ENCODE assay signal across 23 cellular contexts in the genomic region with DNA sequence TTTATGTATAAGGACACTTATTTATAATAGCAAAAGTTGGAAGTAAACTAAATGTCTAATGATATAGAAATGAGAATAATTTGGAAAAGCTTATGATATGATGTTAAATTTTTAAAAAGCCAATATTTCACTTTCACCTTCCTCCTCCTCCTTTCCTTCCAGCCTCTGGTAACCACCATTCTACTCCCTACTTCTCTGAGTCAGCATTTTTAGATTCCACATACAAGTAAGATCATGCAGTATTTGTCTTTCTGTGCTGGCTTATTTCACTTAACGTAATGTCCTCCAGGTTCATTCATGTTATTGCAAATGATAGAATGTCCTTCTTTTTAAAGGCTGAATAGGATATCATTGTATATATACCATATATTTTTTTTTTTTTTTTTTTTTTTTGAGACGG.
"Had no signal": no experiment of that assay in that cellular context is flagged by ENCODE, and none has a peak within 500 bp of the region (broad histone marks: within the 10 kb centered on the region; RNA-seq: fewer than 3 reads in every experiment).

No MANE protein-coding gene starts in this region.

- H3K27me3 ChIP-seq: Peyer's patch had no signal

- H3K27ac Mint-ChIP-seq: IgD-negative memory B cell had no signal

- H3K36me3 ChIP-seq: Peyer's patch, SJSA1 had no signal

- DNase-seq: KBM-7, MV-4-11, NCI-H1048, NCI-H1105, NCI-H1417, NCI-H1436 treated with DMSO at 0.1 percent for 48 hours, NCI-H1694, NCI-H187 treated with DMSO at 0.1 percent for 48 hours, NCI-H2029 treated with DMSO at 0.1 percent for 48 hours, NCI-H2171, NCI-H226, NCI-H446, NCI-H510A, NCI-H524 treated with DMSO at 0.1 percent for 48 hours, NCI-H69, NCI-H774, PC-9, Peyer's patch, SHP77 treated with DMSO at 0.1 percent for 48 hours had no signal

- H3K4me3 Mint-ChIP-seq: IgD-negative memory B cell had no signal

- H3K9me3 ChIP-seq: Peyer's patch, SJSA1 had no signal

- H3K36me3 Mint-ChIP-seq: IgD-negative memory B cell had no signal

- ATAC-seq: Right ventricle myocardium inferior had no signal

- H2AFZ ChIP-seq: PC-9 had no signal

- H3K4me3 ChIP-seq: PC-9, Peyer's patch, SJSA1, SK-N-MC had no signal

- H3K4me2 ChIP-seq: PC-9 had no signal

- H3K4me1 ChIP-seq: Peyer's patch, SJSA1 had no signal

- H3K4me1 Mint-ChIP-seq: IgD-negative memory B cell had no signal

- H3K27ac ChIP-seq: PC-9, Peyer's patch, SJSA1, SK-N-MC had no signal
